Comparison of ENCODE assay signal across 8 cellular contexts in the genomic region with DNA sequence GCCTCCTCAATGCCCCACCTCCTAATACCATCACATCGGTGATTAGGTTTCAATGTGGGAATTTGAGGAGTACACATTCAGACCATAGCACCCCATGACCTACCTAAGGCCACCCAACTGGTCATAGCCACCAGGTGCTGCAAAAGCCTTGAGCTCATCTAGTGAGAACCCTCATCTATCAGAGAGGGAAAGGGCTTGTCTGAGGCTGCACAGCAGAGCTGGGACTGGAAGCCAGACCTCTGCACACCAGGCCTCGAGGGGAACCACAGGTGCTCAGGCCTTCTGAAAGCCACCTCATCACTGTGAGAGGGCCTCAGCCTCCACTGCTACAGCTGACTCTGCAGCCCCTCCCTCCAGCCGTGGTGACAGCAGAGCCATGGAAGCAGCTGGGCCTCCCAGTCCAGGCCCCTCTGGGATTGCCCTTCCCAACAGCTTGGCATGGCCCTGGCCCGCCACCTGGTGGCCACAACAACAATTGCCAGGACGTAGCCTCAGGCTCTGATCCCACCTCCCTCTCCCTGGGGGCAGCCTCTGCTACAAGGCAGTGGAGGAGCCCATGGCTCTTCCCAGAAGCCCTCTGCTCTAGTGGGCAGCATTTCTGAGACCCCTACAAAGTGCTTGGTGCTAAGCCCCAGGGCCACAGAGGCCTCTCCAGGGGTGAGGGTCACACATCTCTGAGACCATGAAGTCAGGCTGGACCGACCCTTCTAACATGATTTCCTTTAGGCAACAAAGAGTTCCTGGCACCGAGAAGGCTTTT. TPM values are rescaled to one million over a fixed set of nuclear protein-coding genes. Genes with fewer than 3 reads are reported as not detected.
DNase-seq lines count a peak whose midpoint lies in the region; ATAC-seq, FAIRE-seq and TF ChIP-seq lines count a peak whose summit lies in the region.

No MANE protein-coding gene starts in this region.

- H3K27me3 ChIP-seq in ovary: no peaks in the 10 kb centered on the region

- no peak overlapping the region for H3K4me3 Mint-ChIP-seq in type B pancreatic cell

- H3K9me3 Mint-ChIP-seq in type B pancreatic cell: no peaks in the 10 kb centered on the region

- H3K4me3 ChIP-seq in GM12865 (ENCODE audit: low read depth, low read length) (no peak overlapping the region), ovary (no peak overlapping the region)

- no peaks in the 10 kb centered on the region for H3K4me1 ChIP-seq in ovary (ENCODE audit: insufficient read depth)

- WGBS in ovary, 3 donors: 30 to 35% (median 32%) methylated on average over 7 of the region's 7 CpGs

- H3K9me3 ChIP-seq in ovary: no peaks in the 10 kb centered on the region

- TF ChIP-seq CTCF in GM12865 (IDR thresholded peaks at IDR 0.05; ENCODE audit: insufficient read depth, low read depth, low read length, missing control alignments) (peak; percentile 93), LNCAP (IDR thresholded peaks at IDR 0.05) (peak; percentile 92), ovary (IDR thresholded peaks at IDR 0.05) (peak; percentile 55 to 83 (median 81)), type B pancreatic cell (conservative IDR thresholded peaks at IDR 0.05) (peak; percentile 96)

- no peaks in the 10 kb centered on the region for H3K36me3 Mint-ChIP-seq in type B pancreatic cell

- H3K27ac Mint-ChIP-seq in type B pancreatic cell: no peak overlapping the region

- no peak for TF ChIP-seq POLR2A in ovary (IDR thresholded peaks at IDR 0.05)

- H3K27ac ChIP-seq in ovary: no peak overlapping the region

- H3K36me3 ChIP-seq in ovary: no peaks in the 10 kb centered on the region

- peaks cover 26% of the 10 kb centered on the region for H3K27me3 Mint-ChIP-seq in type B pancreatic cell

- no peak for TF ChIP-seq EP300 in ovary (IDR thresholded peaks at IDR 0.05)

- DNase-seq in GM12865 (ENCODE audit: low read depth) (peak; percentile 62), RPMI8226 (peak; percentile 62), frontal cortex (ENCODE audit: low spot score in 2 of 2) (peak; percentile 60 to 81), ovary (peak; percentile 51 to 78 (median 70)), type B pancreatic cell (ENCODE audit: extremely low spot score, unreplicated experiment) (peak; percentile 87)
- DNase-seq in activated effector memory CD4-positive, alpha-beta T cell treated with anti-CD3 and anti-CD28 coated beads, Interleukin-2, amount 50 U/mL, for 16 hours: peak; percentile 87

- FAIRE-seq in frontal cortex (lab: Jason Lieb, UNC): no peak

- no peaks in the 10 kb centered on the region for H3K4me1 Mint-ChIP-seq in type B pancreatic cell (ENCODE audit: unreplicated experiment)

- intact Hi-C loops in ovary (cut with DNase I): loop anchor here in 3 of 4 donors (2.0 to 10.0 kb wide), 5 partner anchors 169 to 481 kb away; no protein-coding TSS in a partner anchor

- ATAC-seq in HG03520 (IDR thresholded peaks at IDR 0.05; ENCODE audit: unreplicated experiment): no peak

RNA-seq across cellular contexts. Expression of a gene that starts 41.0 kb away (rescaled TPM):
- 6.9 TPM for total RNA-seq in frontal cortex
- total RNA-seq in ovary: 10 to 100 TPM; 10.7 to 45.4 (median 32.2) TPM
- polyA plus RNA-seq in ovary: 1 to 10 TPM; 8.7 to 8.9 TPM
- 13.6 and 24.0 TPM in 2 replicates for total RNA-seq in type B pancreatic cell (ENCODE audit: low replicate concordance)
